Comparison of ENCODE assay signal across 12 cellular contexts in the genomic region with DNA sequence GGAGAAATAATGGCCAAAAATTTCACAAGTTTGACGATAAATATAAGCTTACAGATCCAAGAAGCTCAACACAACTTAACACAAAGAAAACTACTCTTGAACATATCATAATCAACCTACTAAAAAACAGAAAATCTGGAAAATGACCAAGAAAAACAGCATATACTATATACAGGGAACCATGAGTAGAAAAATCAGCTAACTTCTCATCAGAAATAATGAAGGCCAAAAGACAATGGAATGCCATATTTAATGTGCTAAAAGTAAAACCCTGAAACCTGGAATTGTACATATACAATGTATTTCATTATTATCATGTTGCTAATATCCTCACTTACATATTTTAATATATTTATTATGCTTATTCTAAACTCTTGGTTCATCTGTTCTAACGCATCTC. TPM values are rescaled to one million over a fixed set of nuclear protein-coding genes. Genes with fewer than 3 reads are reported as not detected.
"Had no signal": no experiment of that assay in that cellular context is flagged by ENCODE, and none has a peak within 500 bp of the region (broad histone marks: within the 10 kb centered on the region; RNA-seq: fewer than 3 reads in every experiment).

No MANE protein-coding gene starts in this region.

- H3K27ac ChIP-seq: GM23248 had no signal

- H3K9me3 ChIP-seq: HAP-1 had no signal

- FAIRE-seq: H1, H54 had no signal

- H3K4me1 Mint-ChIP-seq: GM23338 had no signal

- DNase-seq: GM23248, GOT3, H7, H9, HCEC 1CT, HFFc6 had no signal

- H3K4me3 ChIP-seq: GM23248, GM23338, HAP-1 had no signal

- ATAC-seq: GM23338, HCT116 had no signal

- H3K4me2 ChIP-seq: GM23338 had no signal

- H3K9ac ChIP-seq: GM23248 had no signal

- H3K36me3 ChIP-seq: HAP-1 had no signal

- H2AFZ ChIP-seq: GM23248, GM23338 had no signal

- H3K27ac Mint-ChIP-seq: GM23338, H9, HFFc6 had no signal

- H3K4me3 Mint-ChIP-seq: GM23338, H9, HFFc6 had no signal

- H3K4me1 ChIP-seq: HAP-1 had no signal

RNA-seq across cellular contexts. Expression of gene MAPK13, which starts 25.3 kb away (rescaled TPM):
- total RNA-seq: H4 had no signal
